In genomic region chr9:69200071-69200470, GRCh38 we compare ENCODE assay signal across 14 cellular contexts. TPM values are rescaled to one million over a fixed set of nuclear protein-coding genes. Genes with fewer than 3 reads are reported as not detected.
A peak's percentile ranks its signal among the peaks of the same experiment; 100 is the strongest.
DNase-seq lines count a peak whose midpoint lies in the region; ATAC-seq, FAIRE-seq and TF ChIP-seq lines count a peak whose summit lies in the region.
"Had no signal": no experiment of that assay in that cellular context is flagged by ENCODE, and none has a peak within 500 bp of the region (broad histone marks: within the 10 kb centered on the region; RNA-seq: fewer than 3 reads in every experiment).

No MANE protein-coding gene starts in this region.

- no peak overlapping the region for H3K27ac ChIP-seq in CD8-positive, alpha-beta memory T cell (ENCODE audit: low read depth, low read length)
- H3K27ac ChIP-seq: psoas muscle, WERI-Rb-1 had no signal

- no peak for FAIRE-seq in bronchial epithelial cell (lab: Jason Lieb, UNC)

- ATAC-seq in left colon (peak; percentile 44), HG03460 (IDR thresholded peaks at IDR 0.05; ENCODE audit: unreplicated experiment) (no peak)

- H3K4me3 ChIP-seq in HFF-Myc (replicated peaks; ENCODE audit: low read depth, low read length), result no peak overlapping the region
- H3K4me3 ChIP-seq in bronchial epithelial cell (ENCODE audit: low read depth, low read length), result no peak overlapping the region
- H3K4me3 ChIP-seq in CD8-positive, alpha-beta memory T cell (ENCODE audit: low read length), result no peak overlapping the region
- H3K4me3 ChIP-seq: psoas muscle had no signal

- no peaks in the 10 kb centered on the region for H3K36me3 Mint-ChIP-seq in CD8-positive, alpha-beta memory T cell

- peaks cover 9 to 15% (median 12%) of the 10 kb centered on the region in 3 donors for H3K4me1 Mint-ChIP-seq in CD8-positive, alpha-beta memory T cell

- H3K27me3 Mint-ChIP-seq in CD8-positive, alpha-beta memory T cell, result peaks cover 0 to 3% of the 10 kb centered on the region in 2 donors

- TF ChIP-seq CTCF in HFF-Myc (IDR thresholded peaks at IDR 0.05; ENCODE audit: low read depth, low read length, missing control alignments) (peak; percentile 10), bronchial epithelial cell (IDR thresholded peaks at IDR 0.05; ENCODE audit: insufficient read depth, low read length, severe bottlenecking) (peak; percentile 40), GM20000 (IDR thresholded peaks at IDR 0.05; ENCODE audit: extremely low read depth, missing control alignments) (no peak)

- H3K27me3 ChIP-seq in bronchial epithelial cell (ENCODE audit: control insufficient read depth, insufficient read depth, low read length), result no peaks in the 10 kb centered on the region
- H3K27me3 ChIP-seq in CD8-positive, alpha-beta memory T cell (ENCODE audit: insufficient read depth, low read length, poor library complexity, severe bottlenecking), result no peaks in the 10 kb centered on the region

- peak overlapping the region in 1 of 7 donors; percentile 12 for H3K4me3 Mint-ChIP-seq in CD8-positive, alpha-beta memory T cell
- H3K4me3 Mint-ChIP-seq: HFFc6 had no signal

- intact Hi-C loops in left colon (cut with DNase I, micrococcal nuclease), result no loop called here

- H3K36me3 ChIP-seq in bronchial epithelial cell (ENCODE audit: control insufficient read depth, insufficient read depth, low read length), result no peaks in the 10 kb centered on the region
- H3K36me3 ChIP-seq in CD8-positive, alpha-beta memory T cell (ENCODE audit: insufficient read depth, low read length), result no peaks in the 10 kb centered on the region
- H3K36me3 ChIP-seq: WERI-Rb-1 had no signal

- H3K27ac Mint-ChIP-seq in CD8-positive, alpha-beta memory T cell, result peak overlapping the region in 1 of 8 donors; percentile 14
- H3K27ac Mint-ChIP-seq: HFFc6 had no signal

- H3K9me3 Mint-ChIP-seq in CD8-positive, alpha-beta memory T cell, result no peaks in the 10 kb centered on the region
- H3K9me3 Mint-ChIP-seq: HFFc6 had no signal

- H3K9me3 ChIP-seq in CD8-positive, alpha-beta memory T cell (ENCODE audit: low read length), result no peaks in the 10 kb centered on the region
- H3K9me3 ChIP-seq: psoas muscle had no signal

- H3K4me1 ChIP-seq in CD8-positive, alpha-beta memory T cell (ENCODE audit: insufficient read depth, low read length), result peaks cover 5% of the 10 kb centered on the region

- POLR2A ChIA-PET in CD8-positive, alpha-beta memory T cell (lab: Charles Lee), result no interaction called here

- CTCF ChIA-PET in CD8-positive, alpha-beta memory T cell (lab: Charles Lee), result interaction anchor here (0.6 kb wide), 1 partner anchor 223 kb away, joined by 3 read pairs; no protein-coding TSS in a partner anchor

- peak; percentile 80 for DNase-seq in Daoy (ENCODE audit: low read depth)
- no peak for DNase-seq in HFF-Myc (ENCODE audit: extremely low read depth, low read depth)
- peak; percentile 75 for DNase-seq in bronchial epithelial cell (ENCODE audit: low read depth)
- DNase-seq in left colon, result no peak
- no peak for DNase-seq in GM20000 (ENCODE audit: low spot score)
- no peak for DNase-seq in DMS153 (lab: John Stamatoyannopoulos, UW)
- DNase-seq in CD8-positive, alpha-beta memory T cell, result no peak
- DNase-seq: activated gamma-delta T cell, DND-41, HFFc6, NCI-H1417, psoas muscle, WERI-Rb-1 had no signal

RNA-seq across cellular contexts. Expression of gene TJP2, which starts 26.0 kb away (rescaled TPM):
- 60.8 and 69.8 TPM in 2 replicates for total RNA-seq in Daoy (2014; rRNA removed; shearing (Covaris generic))
- total RNA-seq in bronchial epithelial cell, result 80.3 and 85.6 TPM in 2 replicates
- 100 to 1,000 TPM; 129 to 131 TPM for total RNA-seq in left colon
- total RNA-seq in CD8-positive, alpha-beta memory T cell, result 10 to 100 TPM; 19.7 to 20.8 TPM
- 2.1 TPM for polyA plus RNA-seq in CD8-positive, alpha-beta memory T cell

Comparison
In these comparisons a context has a peak if more than half of its experiments do, and no peak if none do; other contexts are left out.
1. DNase-seq: peak in Daoy (single experiment) and bronchial epithelial cell (single experiment); none in HFF-Myc (single experiment), left colon (0 of 2), GM20000 (single experiment), DMS153 (single experiment) and CD8-positive, alpha-beta memory T cell (0 of 5).